Comparison of ENCODE assay signal across 13 cellular contexts in genomic region chr21:25107708-25108107, GRCh38.
DNase-seq lines count a peak whose midpoint lies in the region; ATAC-seq and TF ChIP-seq lines count a peak whose summit lies in the region.
"Had no signal": no experiment of that assay in that cellular context is flagged by ENCODE, and none has a peak within 500 bp of the region (broad histone marks: within the 10 kb centered on the region; RNA-seq: fewer than 3 reads in every experiment).

No MANE protein-coding gene starts in this region.

- ATAC-seq in SK-N-SH treated with all-trans-retinoic acid at 6 μM for 48 hours (peak; percentile 88), GM19397 (IDR thresholded peaks at IDR 0.05; ENCODE audit: unreplicated experiment) (no peak), GM18873 (IDR thresholded peaks at IDR 0.05; ENCODE audit: low FRiP score, unreplicated experiment) (no peak), GM19455 (IDR thresholded peaks at IDR 0.05; ENCODE audit: unreplicated experiment) (no peak)
- ATAC-seq: upper lobe of right lung had no signal

- DNase-seq in AG08396 (ENCODE audit: low spot score) = peak; percentile 26
- peak; percentile 93 for DNase-seq in HT1080 (ENCODE audit: low read depth)
- peak; percentile 56 for DNase-seq in fibroblast of the conjunctiva (ENCODE audit: low read depth)
- DNase-seq in activated gamma-delta T cell (lab: John Stamatoyannopoulos, UW) = no peak
- DNase-seq: DND-41; foreskin melanocyte; NCI-H446 treated with DMSO at 0.1 percent for 48 hours; stimulated activated CD4-positive, alpha-beta T cell treated with anti-CD3 and anti-CD28 coated beads, Interleukin-12 subunit alpha, Interleukin-12 subunit beta, amount 100 ng/mL, for 4 hours; upper lobe of right lung had no signal

TF ChIP-seq in SK-N-SH treated with all-trans-retinoic acid at 6 μM for 48 hours, 23 proteins besides CTCF, POLR2A, EP300 and RAD21:
- no peak for TF ChIP-seq ZNF70 (CRISPR knock-in tag; IDR thresholded peaks at IDR 0.05)
- TF ChIP-seq TOX (CRISPR knock-in tag; IDR thresholded peaks at IDR 0.05; ENCODE audit: borderline replicate concordance) = peak; percentile 76
- TF ChIP-seq TSHZ2 (CRISPR knock-in tag; IDR thresholded peaks at IDR 0.05) = no peak
- no peak for TF ChIP-seq ZFP30 (CRISPR knock-in tag; IDR thresholded peaks at IDR 0.05)
- TF ChIP-seq TCF4 (CRISPR knock-in tag; IDR thresholded peaks at IDR 0.05; ENCODE audit: borderline replicate concordance) = no peak
- no peak for TF ChIP-seq PPARA (CRISPR knock-in tag; IDR thresholded peaks at IDR 0.05; ENCODE audit: borderline replicate concordance)
- TF ChIP-seq ZFP3 (CRISPR knock-in tag; IDR thresholded peaks at IDR 0.05) = no peak
- TF ChIP-seq BACH2 (CRISPR knock-in tag; IDR thresholded peaks at IDR 0.05; ENCODE audit: borderline replicate concordance) = no peak
- TF ChIP-seq RARB (CRISPR knock-in tag; IDR thresholded peaks at IDR 0.05) = no peak
- peak; percentile 79 for TF ChIP-seq ISL1 (CRISPR knock-in tag; IDR thresholded peaks at IDR 0.05)
- TF ChIP-seq ARNTL (CRISPR knock-in tag; IDR thresholded peaks at IDR 0.05; ENCODE audit: borderline replicate concordance, low read depth) = no peak
- no peak for TF ChIP-seq GLIS3 (CRISPR knock-in tag; IDR thresholded peaks at IDR 0.05)
- TF ChIP-seq ESRRG (CRISPR knock-in tag; IDR thresholded peaks at IDR 0.05) = no peak
- no peak for TF ChIP-seq POU6F1 (CRISPR knock-in tag; IDR thresholded peaks at IDR 0.05; ENCODE audit: borderline replicate concordance, low read depth)
- TF ChIP-seq ZC3H10 (CRISPR knock-in tag; IDR thresholded peaks at IDR 0.05) = peak; percentile 59; the same call in 1 of the 2 replicates
- no peak for TF ChIP-seq OSR1 (CRISPR knock-in tag; IDR thresholded peaks at IDR 0.05)
- TF ChIP-seq CSDC2 (CRISPR knock-in tag; IDR thresholded peaks at IDR 0.05) = no peak
- peak; percentile 86 for TF ChIP-seq PATZ1 (CRISPR knock-in tag; IDR thresholded peaks at IDR 0.05; ENCODE audit: borderline replicate concordance)
